1 cellular context compared by ENCODE assay signal in genomic region chr17:46783031-46783593, GRCh38.
TF ChIP-seq lines count a peak whose summit lies in the region.

No MANE protein-coding gene starts in this region.

TF ChIP-seq in HepG2, 621 proteins besides CTCF, POLR2A, EP300 and RAD21 (continued from another document and continues in another):
- TF ChIP-seq ZIK1 (CRISPR knock-in tag; IDR thresholded peaks at IDR 0.05; ENCODE audit: borderline replicate concordance, low read depth), result no peak
- peak; percentile 52; the same call in 1 of the 2 replicates for TF ChIP-seq HHEX (CRISPR knock-in tag; IDR thresholded peaks at IDR 0.05)
- no peak for TF ChIP-seq DR1 (CRISPR knock-in tag; IDR thresholded peaks at IDR 0.05)
- no peak for TF ChIP-seq RFX5 (IDR thresholded peaks at IDR 0.05; ENCODE audit: low read depth, low read length)
- TF ChIP-seq MTF2 (CRISPR knock-in tag; IDR thresholded peaks at IDR 0.05; ENCODE audit: borderline replicate concordance), result no peak
- no peak for TF ChIP-seq AGO1 (IDR thresholded peaks at IDR 0.05; ENCODE audit: low read depth, low read length, poor library complexity, severe bottlenecking)
- no peak for TF ChIP-seq ZBTB20 (CRISPR knock-in tag; IDR thresholded peaks at IDR 0.05; ENCODE audit: borderline replicate concordance, low read depth)
- TF ChIP-seq ZNF652 (CRISPR knock-in tag; IDR thresholded peaks at IDR 0.05; ENCODE audit: borderline replicate concordance, low read depth), result peak; percentile 20; the same call in 1 of the 2 replicates
- TF ChIP-seq ZNF850 (CRISPR knock-in tag; conservative IDR thresholded peaks at IDR 0.05), result no peak
- TF ChIP-seq ZNF670 (CRISPR knock-in tag; IDR thresholded peaks at IDR 0.05; ENCODE audit: borderline replicate concordance), result no peak
- no peak for TF ChIP-seq ZNF724P (CRISPR knock-in tag; IDR thresholded peaks at IDR 0.05; ENCODE audit: borderline replicate concordance)
- no peak for TF ChIP-seq ZFP90 (CRISPR knock-in tag; IDR thresholded peaks at IDR 0.05; ENCODE audit: borderline replicate concordance)
- no peak for TF ChIP-seq MBD4 (IDR thresholded peaks at IDR 0.05; ENCODE audit: borderline replicate concordance, low read length)
- TF ChIP-seq POGK (CRISPR knock-in tag; conservative IDR thresholded peaks at IDR 0.05), result no peak
- TF ChIP-seq SATB2 (CRISPR knock-in tag; IDR thresholded peaks at IDR 0.05), result no peak
- TF ChIP-seq RERE (CRISPR knock-in tag; IDR thresholded peaks at IDR 0.05; ENCODE audit: low read depth), result no peak
- no peak for TF ChIP-seq PRDM4 (CRISPR knock-in tag; IDR thresholded peaks at IDR 0.05; ENCODE audit: borderline replicate concordance)
- TF ChIP-seq TFE3 (CRISPR knock-in tag; IDR thresholded peaks at IDR 0.05), result no peak
- TF ChIP-seq MED13 (CRISPR knock-in tag; IDR thresholded peaks at IDR 0.05), result no peak
- TF ChIP-seq PHF5A (CRISPR knock-in tag; IDR thresholded peaks at IDR 0.05; ENCODE audit: low read depth, unreplicated experiment), result peak; percentile 83
- no peak for TF ChIP-seq MYNN (CRISPR knock-in tag; IDR thresholded peaks at IDR 0.05; ENCODE audit: low read depth)
- no peak for TF ChIP-seq ZNF572 (CRISPR knock-in tag; IDR thresholded peaks at IDR 0.05)
- TF ChIP-seq ZFX (CRISPR knock-in tag; IDR thresholded peaks at IDR 0.05; ENCODE audit: low read depth), result peak; percentile 60; the same call in 1 of the 2 replicates
- TF ChIP-seq SKIL (CRISPR knock-in tag; IDR thresholded peaks at IDR 0.05; ENCODE audit: borderline replicate concordance), result no peak
- no peak for TF ChIP-seq SYNCRIP (IDR thresholded peaks at IDR 0.05; ENCODE audit: insufficient read depth, low read depth, low read length)
- 0 out of 2 replicates have a peak, but pooled peaks have one; percentile 26 for TF ChIP-seq DRAP1 (CRISPR knock-in tag; IDR thresholded peaks at IDR 0.05)
- TF ChIP-seq SIN3A (IDR thresholded peaks at IDR 0.05; ENCODE audit: borderline replicate concordance, low read depth, low read length), result no peak
- TF ChIP-seq ZNF569 (CRISPR knock-in tag; IDR thresholded peaks at IDR 0.05; ENCODE audit: borderline replicate concordance), result no peak
- no peak for TF ChIP-seq ZNF138 (CRISPR knock-in tag; IDR thresholded peaks at IDR 0.05; ENCODE audit: low read depth)
- TF ChIP-seq TIGD3 (CRISPR knock-in tag; IDR thresholded peaks at IDR 0.05; ENCODE audit: borderline replicate concordance), result no peak
- TF ChIP-seq PAXIP1 (CRISPR knock-in tag; conservative IDR thresholded peaks at IDR 0.05), result peak; percentile 74
- no peak for TF ChIP-seq ZNF431 (CRISPR knock-in tag; IDR thresholded peaks at IDR 0.05; ENCODE audit: borderline replicate concordance, low read depth)
- TF ChIP-seq PPARG (CRISPR knock-in tag; conservative IDR thresholded peaks at IDR 0.05), result no peak
- TF ChIP-seq EZH2 (conservative IDR thresholded peaks at IDR 0.05; ENCODE audit: low read depth, low read length), result no peak
- TF ChIP-seq REXO4 (CRISPR knock-in tag; IDR thresholded peaks at IDR 0.05; ENCODE audit: borderline replicate concordance), result no peak
- TF ChIP-seq MEIS2 (CRISPR knock-in tag; IDR thresholded peaks at IDR 0.05), result peak; percentile 97
- TF ChIP-seq PTBP1 (IDR thresholded peaks at IDR 0.05; ENCODE audit: low read depth, low read length, poor library complexity, severe bottlenecking), result no peak
- peak; percentile 69; the same call in 1 of the 2 replicates for TF ChIP-seq PHF21A (CRISPR knock-in tag; IDR thresholded peaks at IDR 0.05)
- TF ChIP-seq RBAK (CRISPR knock-in tag; IDR thresholded peaks at IDR 0.05), result no peak
- TF ChIP-seq FOXO1 (CRISPR knock-in tag; IDR thresholded peaks at IDR 0.05), result peak; percentile 75
- no peak for TF ChIP-seq JUNB (CRISPR knock-in tag; IDR thresholded peaks at IDR 0.05; ENCODE audit: borderline replicate concordance)
- TF ChIP-seq TOPORS (CRISPR knock-in tag; IDR thresholded peaks at IDR 0.05), result no peak
